Comparison of ENCODE assay signal across 21 cellular contexts in the genomic region with DNA sequence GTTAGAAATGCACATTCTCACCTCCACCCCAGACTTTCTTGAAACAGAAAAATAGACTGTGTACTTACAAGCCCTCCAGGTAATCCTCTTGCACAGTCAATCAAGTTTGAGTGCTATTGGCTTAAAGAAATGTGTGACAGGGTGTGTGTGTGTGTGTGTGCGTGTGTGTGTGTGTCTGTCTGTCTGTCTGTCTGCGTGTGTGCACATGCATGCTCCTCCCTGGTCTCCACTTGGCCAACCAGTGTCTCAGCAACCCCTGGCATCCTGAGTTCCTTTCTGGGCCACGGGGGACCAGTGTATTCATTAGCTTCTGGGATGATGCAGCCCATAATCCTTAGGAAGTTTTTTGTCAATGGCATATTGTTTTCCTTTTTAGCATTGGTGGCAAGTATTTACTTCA. TPM values are rescaled to one million over a fixed set of nuclear protein-coding genes. Genes with fewer than 3 reads are reported as not detected.
DNase-seq lines count a peak whose midpoint lies in the region; ATAC-seq and TF ChIP-seq lines count a peak whose summit lies in the region.
"Had no signal": no experiment of that assay in that cellular context is flagged by ENCODE, and none has a peak within 500 bp of the region (broad histone marks: within the 10 kb centered on the region; RNA-seq: fewer than 3 reads in every experiment).

No MANE protein-coding gene starts in this region.

- H3K27me3 Mint-ChIP-seq in chondrocyte (ENCODE audit: low read depth): no peaks in the 10 kb centered on the region
- H3K27me3 Mint-ChIP-seq in CD14-positive monocyte (ENCODE audit: low read depth in 3 of 3): peaks cover 0 to 3% (median 0%) of the 10 kb centered on the region in 3 donors

- TF ChIP-seq CTCF in cardiac muscle cell (IDR thresholded peaks at IDR 0.05; ENCODE audit: low read depth, low read length) (no peak), chondrocyte (IDR thresholded peaks at IDR 0.05) (no peak), gastrocnemius medialis (IDR thresholded peaks at IDR 0.05 in 4 of 5, conservative IDR thresholded peaks at IDR 0.05 in 1 of 5) (no peak), mucosa of descending colon (IDR thresholded peaks at IDR 0.05) (no peak), CD14-positive monocyte (IDR thresholded peaks at IDR 0.05) (no peak)

- H3K9me3 Mint-ChIP-seq in chondrocyte (ENCODE audit: low read depth) (no peaks in the 10 kb centered on the region), CD14-positive monocyte (no peaks in the 10 kb centered on the region)
- H3K9me3 Mint-ChIP-seq: activated naive CD4-positive, alpha-beta T cell treated with anti-CD3 and anti-CD28 coated beads, Interleukin-2, amount 50 U/mL, for 24 hours; activated T-cell treated with anti-CD3 and anti-CD28 coated beads, Interleukin-2, amount 50 U/mL, for 4 hours had no signal

- H3K4me3 ChIP-seq in cardiac muscle cell (no peak overlapping the region), gastrocnemius medialis (peak overlapping the region in 1 of 4 donors; percentile 10), mucosa of descending colon (no peak overlapping the region)
- H3K4me3 ChIP-seq: A549, ascending aorta, testis had no signal

- no peaks in the 10 kb centered on the region for H3K9me3 ChIP-seq in cardiac muscle cell (ENCODE audit: low read depth)
- H3K9me3 ChIP-seq in gastrocnemius medialis: no peaks in the 10 kb centered on the region
- no peaks in the 10 kb centered on the region for H3K9me3 ChIP-seq in mucosa of descending colon
- H3K9me3 ChIP-seq: A549, ascending aorta, testis had no signal

- in situ Hi-C loops in gastrocnemius medialis (cut with MboI; ENCODE audit: low sequenced_read_pairs in 4 of 4): no loop called here

- no peaks in the 10 kb centered on the region for H3K27me3 ChIP-seq in cardiac muscle cell
- H3K27me3 ChIP-seq in layer of hippocampus (ENCODE audit: control insufficient read depth, insufficient read depth, low read length): no peaks in the 10 kb centered on the region
- no peaks in the 10 kb centered on the region for H3K27me3 ChIP-seq in gastrocnemius medialis
- H3K27me3 ChIP-seq: ascending aorta, testis had no signal

- H3K4me3 Mint-ChIP-seq in chondrocyte (ENCODE audit: unreplicated experiment) (no peak overlapping the region), CD14-positive monocyte (no peak overlapping the region)
- H3K4me3 Mint-ChIP-seq: activated naive CD4-positive, alpha-beta T cell treated with anti-CD3 and anti-CD28 coated beads, Interleukin-2, amount 50 U/mL, for 24 hours; activated T-cell treated with anti-CD3 and anti-CD28 coated beads, Interleukin-2, amount 50 U/mL, for 4 hours had no signal

- DNase-seq in cardiac muscle cell (ENCODE audit: low read depth in 1 of 2, low spot score in 1 of 2): no peak
- DNase-seq in Right ventricle myocardium inferior (ENCODE audit: missing footprints): no peak
- DNase-seq in chondrocyte (ENCODE audit: low spot score): no peak
- DNase-seq in gastrocnemius medialis: no peak
- no peak for DNase-seq in mucosa of descending colon
- no peak for DNase-seq in CD14-positive monocyte (ENCODE audit: low spot score)
- DNase-seq: activated CD4-positive, CD25-positive, alpha-beta regulatory T cell treated with anti-CD3 and anti-CD28 coated beads, Interleukin-2, amount 50 U/mL, for 72 hours; activated T-cell treated with anti-CD3 and anti-CD28 coated beads, Interleukin-2, amount 50 U/mL, for 4 hours; kidney; NCI-H1436; NCI-H510A treated with DMSO at 0.1 percent for 48 hours; retina; testis had no signal

- H3K4me1 ChIP-seq in cardiac muscle cell (ENCODE audit: low read depth) (peaks cover 57% of the 10 kb centered on the region), gastrocnemius medialis (peaks cover 97 to 98% of the 10 kb centered on the region in 2 donors), mucosa of descending colon (ENCODE audit: low read depth) (no peaks in the 10 kb centered on the region)
- H3K4me1 ChIP-seq: testis had no signal

- H3K27ac ChIP-seq in cardiac muscle cell (peak overlapping the region; percentile 98), layer of hippocampus (ENCODE audit: low read depth, low read length) (peak overlapping the region; percentile 24), gastrocnemius medialis (peak overlapping the region; percentile 86 to 97 (median 92))
- H3K27ac ChIP-seq: ascending aorta, C4-2B, HL-60, RWPE1, testis had no signal

- H3K27ac Mint-ChIP-seq in chondrocyte (ENCODE audit: unreplicated experiment): peak overlapping the region; percentile 91
- H3K27ac Mint-ChIP-seq in CD14-positive monocyte: no peak overlapping the region
- H3K27ac Mint-ChIP-seq: activated naive CD4-positive, alpha-beta T cell treated with anti-CD3 and anti-CD28 coated beads, Interleukin-2, amount 50 U/mL, for 24 hours had no signal

- H3K4me1 Mint-ChIP-seq in chondrocyte (ENCODE audit: low read depth): peaks cover 67% of the 10 kb centered on the region
- peaks cover 42% of the 10 kb centered on the region for H3K4me1 Mint-ChIP-seq in CD14-positive monocyte

- intact Hi-C loops in Right ventricle myocardium inferior (cut with DNase I): loop anchor here (5.0 kb wide), 2 partner anchors 33 to 117 kb away; no protein-coding TSS in a partner anchor
- intact Hi-C loops in gastrocnemius medialis (cut with DNase I; ENCODE audit: low total_unique reads): loop anchor here (2.0 to 10.0 kb wide), 5 partner anchors 13 to 1015 kb away; a partner anchor contains a TSS
- intact Hi-C loops in mucosa of descending colon (cut with DNase I, micrococcal nuclease): no loop called here
- intact Hi-C loops in CD14-positive monocyte (cut with micrococcal nuclease): no loop called here

- H3K36me3 ChIP-seq in cardiac muscle cell (no peaks in the 10 kb centered on the region), gastrocnemius medialis (no peaks in the 10 kb centered on the region), mucosa of descending colon (ENCODE audit: low read depth) (no peaks in the 10 kb centered on the region)
- H3K36me3 ChIP-seq: ascending aorta had no signal

- no peak for ATAC-seq in Right ventricle myocardium inferior
- ATAC-seq in gastrocnemius medialis: no peak
- no peak for ATAC-seq in mucosa of descending colon
- ATAC-seq in GM18511 (IDR thresholded peaks at IDR 0.05; ENCODE audit: unreplicated experiment): no peak
- ATAC-seq: A549; activated T-cell treated with anti-CD3 and anti-CD28 coated beads, Interleukin-2, amount 50 U/mL, for 4 hours had no signal

- H3K36me3 Mint-ChIP-seq in chondrocyte (ENCODE audit: low read depth) (no peaks in the 10 kb centered on the region), CD14-positive monocyte (no peaks in the 10 kb centered on the region)
- H3K36me3 Mint-ChIP-seq: activated naive CD4-positive, alpha-beta T cell treated with anti-CD3 and anti-CD28 coated beads, Interleukin-2, amount 50 U/mL, for 24 hours had no signal

- TF ChIP-seq POLR2A in gastrocnemius medialis (IDR thresholded peaks at IDR 0.05): no peak

RNA-seq across cellular contexts. Expression of a gene that starts 20.2 kb away (rescaled TPM):
- total RNA-seq in cardiac muscle cell (50.5 and 67.8 TPM in 2 replicates), Right ventricle myocardium inferior (55.5 TPM), chondrocyte (7.1 to 10.6 TPM (median 7.5 TPM) in 3 replicates), gastrocnemius medialis (100 to 1,000 TPM in 1 of 4 donors, 10 to 100 TPM in 3; 36.8 to 325 (median 85.6) TPM), mucosa of descending colon (10 to 100 TPM in 1 of 3 donors, 1 to 10 TPM in 2; 1.1 to 11.6 (median 1.7) TPM)
- polyA plus RNA-seq in cardiac muscle cell (52.5 and 58.0 TPM in 2 replicates), CD14-positive monocyte (not detected)
- total RNA-seq: activated T-cell treated with anti-CD3 and anti-CD28 coated beads, Interleukin-2, amount 50 U/mL, for 4 hours had no signal

Comparison
In these comparisons a context has a peak if more than half of its experiments do, and no peak if none do; other contexts are left out.
1. H3K27ac ChIP-seq: peak in every context shown above with its lines; median percentile 98 in cardiac muscle cell; 92 in gastrocnemius medialis; 24 in layer of hippocampus.
2. intact Hi-C loops: an anchor here in Right ventricle myocardium inferior (5.0 kb wide) and gastrocnemius medialis (2.0 to 10.0 kb wide); none called in mucosa of descending colon and CD14-positive monocyte.